Comparison of ENCODE assay signal across 1 cellular context in genomic region chr12:6391013-6391412, GRCh38.
TF ChIP-seq lines count a peak whose summit lies in the region.

No MANE protein-coding gene starts in this region.

TF ChIP-seq in HCT116, 20 proteins besides CTCF, POLR2A, EP300 and RAD21:
- TF ChIP-seq MAX (IDR thresholded peaks at IDR 0.05) (no peak), SIN3A (IDR thresholded peaks at IDR 0.05; ENCODE audit: low read depth) (no peak), CEBPB (IDR thresholded peaks at IDR 0.05; ENCODE audit: low read depth) (no peak), TCF7L2 (IDR thresholded peaks at IDR 0.05; ENCODE audit: borderline replicate concordance, extremely low read depth, insufficient read depth, insufficient read length) (no peak), EZH2phosphoT487 (IDR thresholded peaks at IDR 0.05; ENCODE audit: borderline replicate concordance) (no peak), CBX3 (IDR thresholded peaks at IDR 0.05; ENCODE audit: low read depth) (no peak), ZFX (IDR thresholded peaks at IDR 0.05) (no peak)
